8 cellular contexts compared by ENCODE assay signal in genomic region chr13:31236211-31236786, GRCh38. TPM values are rescaled to one million over a fixed set of nuclear protein-coding genes. Genes with fewer than 3 reads are reported as not detected.
DNase-seq lines count a peak whose midpoint lies in the region; ATAC-seq, FAIRE-seq and TF ChIP-seq lines count a peak whose summit lies in the region.

No MANE protein-coding gene starts in this region.

- ATAC-seq in upper lobe of left lung (ENCODE audit: low FRiP score in 2 of 2) (no peak), GM21717 (IDR thresholded peaks at IDR 0.05; ENCODE audit: unreplicated experiment) (no peak)

- DNase-seq in SHP77 (lab: John Stamatoyannopoulos, UW) = peak; percentile 5 to 66
- DNase-seq in SHP77 treated with DMSO at 0.1 percent for 48 hours (lab: John Stamatoyannopoulos, UW) = no peak
- DNase-seq in NCI-H2107 (lab: John Stamatoyannopoulos, UW) = peak; percentile 3
- peak; percentile 54 for DNase-seq in astrocyte of the spinal cord (ENCODE audit: low read depth, low spot score)
- DNase-seq in upper lobe of left lung = no peak
- DNase-seq in OCI-M2 (lab: John Stamatoyannopoulos, UW; ENCODE audit: unreplicated experiment) = no peak

- FAIRE-seq in islet of Langerhans (lab: Jason Lieb, UNC) = peak; percentile 85

- no peak for TF ChIP-seq POLR2A in upper lobe of left lung (IDR thresholded peaks at IDR 0.05)

- no peak overlapping the region for H3K4me3 ChIP-seq in astrocyte of the spinal cord (ENCODE audit: low read depth, low read length)
- H3K4me3 ChIP-seq in upper lobe of left lung = no peak overlapping the region

- H3K9me3 ChIP-seq in upper lobe of left lung = no peaks in the 10 kb centered on the region

- H3K27me3 ChIP-seq in upper lobe of left lung = no peaks in the 10 kb centered on the region

- no peak for TF ChIP-seq EP300 in upper lobe of left lung (IDR thresholded peaks at IDR 0.05)

- TF ChIP-seq CTCF in astrocyte of the spinal cord (IDR thresholded peaks at IDR 0.05; ENCODE audit: low read depth, low read length) (peak; percentile 77), upper lobe of left lung (IDR thresholded peaks at IDR 0.05) (peak in 5 of 6 experiments; percentile 33 to 64 (median 60))

- in situ Hi-C loops in astrocyte of the spinal cord (cut with HindIII; ENCODE audit: low sequenced_read_pairs) = no loop called here

- H3K27ac ChIP-seq in upper lobe of left lung = no peak overlapping the region

- 61 to 64% methylated on average over 3 of the region's 3 CpGs for WGBS in upper lobe of left lung, 2 donors

- no peaks in the 10 kb centered on the region for H3K4me1 ChIP-seq in upper lobe of left lung

- H3K36me3 ChIP-seq in upper lobe of left lung = no peaks in the 10 kb centered on the region

RNA-seq across cellular contexts. Expression of gene B3GLCT, which starts 36.5 kb away (rescaled TPM):
- 1 to 10 TPM; 1.0 to 8.2 (median 5.2) TPM for total RNA-seq in upper lobe of left lung

Comparison
In these comparisons a context has a peak if more than half of its experiments do, and no peak if none do; other contexts are left out.
1. DNase-seq: peak in SHP77 (2 of 2), NCI-H2107 (single experiment) and astrocyte of the spinal cord (single experiment); none in SHP77 treated with DMSO at 0.1 percent for 48 hours (single experiment), upper lobe of left lung (0 of 2) and OCI-M2 (single experiment).